12 cellular contexts compared by ENCODE assay signal in genomic region chr20:50245561-50246366, GRCh38. TPM values are rescaled to one million over a fixed set of nuclear protein-coding genes. Genes with fewer than 3 reads are reported as not detected.
DNase-seq lines count a peak whose midpoint lies in the region; ATAC-seq and TF ChIP-seq lines count a peak whose summit lies in the region.
"Had no signal": no experiment of that assay in that cellular context is flagged by ENCODE, and none has a peak within 500 bp of the region (broad histone marks: within the 10 kb centered on the region; RNA-seq: fewer than 3 reads in every experiment).

No MANE protein-coding gene starts in this region.

- H3K4me3 ChIP-seq in LNCaP clone FGC (ENCODE audit: low read depth, low read length) = no peak overlapping the region
- no peak overlapping the region for H3K4me3 ChIP-seq in mammary epithelial cell (replicated peaks in 1 of 3; ENCODE audit: insufficient read depth in 1 of 3, low read depth in 2 of 3, low read length in 3 of 3)
- H3K4me3 ChIP-seq: left ventricle myocardium inferior had no signal

- intact Hi-C loops in mammary epithelial cell (cut with micrococcal nuclease) = no loop called here

- no peak overlapping the region for H3K4me3 Mint-ChIP-seq in neural crest cell
- H3K4me3 Mint-ChIP-seq: endodermal cell, WTC11 had no signal

- no peak overlapping the region for H3K4me2 ChIP-seq in mammary epithelial cell (ENCODE audit: insufficient read depth, low read depth, low read length)

- peaks cover 67% of the 10 kb centered on the region for H3K4me1 ChIP-seq in mammary epithelial cell (ENCODE audit: insufficient read depth, low read length)
- H3K4me1 ChIP-seq: left ventricle myocardium inferior had no signal

- H3K27ac ChIP-seq in mammary epithelial cell (ENCODE audit: insufficient read depth, low read depth, low read length) = peak overlapping the region; percentile 87
- H3K27ac ChIP-seq: left ventricle myocardium inferior had no signal

- no peak for TF ChIP-seq POLR2A in GM18505 (IDR thresholded peaks at IDR 0.05; ENCODE audit: borderline replicate concordance, extremely low read depth, insufficient read depth, insufficient read length)

- H3K27me3 ChIP-seq in mammary epithelial cell (ENCODE audit: insufficient read depth, low read length) = no peaks in the 10 kb centered on the region

- no peaks in the 10 kb centered on the region for H3K9me3 ChIP-seq in mammary epithelial cell (replicated peaks; ENCODE audit: insufficient read depth, low read length)
- H3K9me3 ChIP-seq: left ventricle myocardium inferior had no signal

- no peaks in the 10 kb centered on the region for H3K27me3 Mint-ChIP-seq in neural crest cell (ENCODE audit: low read depth)

- dilution Hi-C loops in mammary epithelial cell (cut with HindIII; ENCODE audit: low sequenced_read_pairs) = loop anchor here (5.0 kb wide), 2 partner anchors 57 to 202 kb away; no protein-coding TSS in a partner anchor

- TF ChIP-seq CTCF in LNCaP clone FGC (IDR thresholded peaks at IDR 0.05; ENCODE audit: control insufficient read depth, extremely low read depth, insufficient read depth) (no peak), mammary epithelial cell (conservative IDR thresholded peaks at IDR 0.05 in 1 of 2, IDR thresholded peaks at IDR 0.05 in 1 of 2; ENCODE audit: extremely low read depth in 1 of 2, insufficient read depth in 1 of 2, low read depth in 1 of 2, low read length in 2 of 2) (no peak), neural crest cell (conservative IDR thresholded peaks at IDR 0.05) (no peak)

- CTCF ChIA-PET in mammary epithelial cell (lab: Charles Lee; ENCODE audit: low non-redundant PET) = no interaction called here

- H3K36me3 Mint-ChIP-seq in neural crest cell (ENCODE audit: low read depth) = no peaks in the 10 kb centered on the region
- H3K36me3 Mint-ChIP-seq: WTC11 had no signal

- H4K20me1 ChIP-seq in mammary epithelial cell (ENCODE audit: insufficient read depth, low read length) = no peaks in the 10 kb centered on the region

- WGBS in mammary epithelial cell (ENCODE audit: low coverage, missing lambda C conversion rate) = 65% methylated on average over 12 of the region's 12 CpGs

- H3K9ac ChIP-seq in mammary epithelial cell (ENCODE audit: insufficient read depth, low read length) = no peak overlapping the region

- in situ Hi-C loops in mammary epithelial cell (cut with MboI; ENCODE audit: low sequenced_read_pairs in 2 of 2) = no loop called here

- ATAC-seq in GM18502 (IDR thresholded peaks at IDR 0.05; ENCODE audit: poor library complexity, unreplicated experiment) (no peak), HG02798 (IDR thresholded peaks at IDR 0.05; ENCODE audit: poor library complexity, unreplicated experiment) (no peak), GM18505 (IDR thresholded peaks at IDR 0.05; ENCODE audit: unreplicated experiment) (no peak)
- ATAC-seq: WTC11 had no signal

- H3K36me3 ChIP-seq in mammary epithelial cell (ENCODE audit: insufficient read depth, low read length) = no peaks in the 10 kb centered on the region
- H3K36me3 ChIP-seq: left ventricle myocardium inferior had no signal

- peak overlapping the region; percentile 34 for H2AFZ ChIP-seq in mammary epithelial cell (ENCODE audit: low read depth, low read length)

- no peaks in the 10 kb centered on the region for H3K9me3 Mint-ChIP-seq in neural crest cell
- H3K9me3 Mint-ChIP-seq: endodermal cell, WTC11 had no signal

- peaks cover 19% of the 10 kb centered on the region for H3K4me1 Mint-ChIP-seq in neural crest cell
- H3K4me1 Mint-ChIP-seq: endodermal cell, WTC11 had no signal

- no peaks in the 10 kb centered on the region for H3K79me2 ChIP-seq in mammary epithelial cell (ENCODE audit: insufficient read depth, low read length)

- H3K27ac Mint-ChIP-seq in neural crest cell (ENCODE audit: unreplicated experiment) = peak overlapping the region; percentile 47
- H3K27ac Mint-ChIP-seq: endodermal cell, WTC11 had no signal

- BruUV-seq in mammary epithelial cell (replicated peaks; lab: Mats Ljungman, UMichigan) = no TSS peak

- DNase-seq in COLO829 (ENCODE audit: low spot score) (peak; percentile 90), LNCaP clone FGC (ENCODE audit: low read depth) (peak; percentile 10), mammary epithelial cell (peak; percentile 58), neural crest cell (ENCODE audit: low read depth, low spot score) (no peak), NCI-H2107 (lab: John Stamatoyannopoulos, UW) (no peak)
- DNase-seq: endodermal cell, left ventricle myocardium inferior, NCI-H526 treated with DMSO at 0.1 percent for 48 hours had no signal

RNA-seq across cellular contexts. Expression of gene CEBPB, which starts 55.1 kb away (rescaled TPM):
- total RNA-seq in mammary epithelial cell (100 to 1,000 TPM in 1 of 2 donors, 10 to 100 TPM in 1; 81.9 to 166 TPM), neural crest cell (7.6 and 7.8 TPM in 2 replicates)
- polyA plus RNA-seq in mammary epithelial cell = 35.3 TPM
- polyA minus RNA-seq in mammary epithelial cell = 6.8 TPM

Comparison
In these comparisons a context has a peak if more than half of its experiments do, and no peak if none do; other contexts are left out.
1. DNase-seq: peak in COLO829 (single experiment), LNCaP clone FGC (single experiment) and mammary epithelial cell (single experiment); none in neural crest cell (single experiment) and NCI-H2107 (single experiment).